Comparison of ENCODE assay signal across 25 cellular contexts in genomic region chr7:26117970-26118369, GRCh38.
"Had no signal": no experiment of that assay in that cellular context is flagged by ENCODE, and none has a peak within 500 bp of the region (broad histone marks: within the 10 kb centered on the region; RNA-seq: fewer than 3 reads in every experiment).

No MANE protein-coding gene starts in this region.

- H3K36me3 ChIP-seq: MG63, Peyer's patch, SJSA1 had no signal

- H3K9ac ChIP-seq: SK-N-SH had no signal

- ATAC-seq: PC-3 had no signal

- H3K4me1 ChIP-seq: Peyer's patch, SJSA1 had no signal

- H3K27me3 ChIP-seq: Peyer's patch had no signal

- H3K4me3 ChIP-seq: MG63, Peyer's patch, SJSA1 had no signal

- H3K9me3 ChIP-seq: MG63, Peyer's patch, SJSA1, SK-N-SH had no signal

- H3K9me2 ChIP-seq: SK-N-SH had no signal

- H3K4me2 ChIP-seq: SK-N-SH had no signal

- H3K27ac ChIP-seq: Peyer's patch, SJSA1 had no signal

- DNase-seq: Kasumi-1, MG63, MV-4-11, NCI-H1092, NCI-H1105, NCI-H1417 treated with DMSO at 0.1 percent for 48 hours, NCI-H1436 treated with DMSO at 0.1 percent for 48 hours, NCI-H1694 treated with DMSO at 0.1 percent for 48 hours, NCI-H187 treated with DMSO at 0.1 percent for 48 hours, NCI-H2029, NCI-H2081, NCI-H2171 treated with DMSO at 0.1 percent for 48 hours, NCI-H2227 treated with DMSO at 0.1 percent for 48 hours, NCI-H345, NCI-H446, NCI-H510A, NCI-H526, NCI-H748 treated with DMSO at 0.1 percent for 48 hours, PC-3, Peyer's patch, Right ventricle myocardium superior, SW 1271, T-helper 1 cell had no signal
